18 cellular contexts compared by ENCODE assay signal in the genomic region with DNA sequence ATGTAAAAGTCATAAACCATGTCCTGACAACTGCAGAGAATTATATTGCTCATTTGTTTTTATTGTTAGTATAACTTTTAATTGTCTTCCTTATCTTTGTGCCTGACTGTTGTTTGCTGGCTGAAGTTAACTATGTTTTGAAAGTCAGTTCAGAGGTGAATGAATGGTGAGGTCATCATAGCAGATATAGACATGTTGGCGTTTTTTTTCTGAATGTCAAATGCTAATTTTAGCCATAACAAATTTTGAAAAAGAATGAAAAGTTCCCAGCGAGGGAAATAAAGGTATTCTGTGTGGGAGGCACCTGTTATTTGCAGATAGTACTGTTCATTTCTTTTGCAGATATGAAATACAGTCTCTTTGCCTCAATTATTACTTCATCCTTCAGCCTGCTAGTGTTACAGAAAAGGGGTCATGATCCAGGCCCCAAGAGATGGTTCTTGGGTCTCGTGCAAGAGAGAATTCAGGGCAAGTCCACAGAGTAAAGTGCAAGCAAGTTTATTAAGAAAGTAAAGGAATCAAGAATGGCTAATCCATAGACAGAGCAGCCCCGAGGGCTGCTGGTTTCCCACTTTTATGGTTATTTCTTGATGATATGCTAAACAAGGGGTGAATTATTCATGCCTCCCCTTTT.
DNase-seq lines count a peak whose midpoint lies in the region; ATAC-seq and TF ChIP-seq lines count a peak whose summit lies in the region.
"Had no signal": no experiment of that assay in that cellular context is flagged by ENCODE, and none has a peak within 500 bp of the region (broad histone marks: within the 10 kb centered on the region; RNA-seq: fewer than 3 reads in every experiment).

No MANE protein-coding gene starts in this region.

- H3K4me1 ChIP-seq in endodermal cell (ENCODE audit: control insufficient read depth, insufficient read depth, low read length), result no peaks in the 10 kb centered on the region
- no peaks in the 10 kb centered on the region for H3K4me1 ChIP-seq in uterus
- H3K4me1 ChIP-seq in stomach, result peaks cover 0 to 23% (median 0%) of the 10 kb centered on the region in 4 donors

- H3K36me3 Mint-ChIP-seq in activated CD4-positive, alpha-beta T cell treated with anti-CD3 and anti-CD28 coated beads for 36 hours (ENCODE audit: low read depth), result peaks cover 8% of the 10 kb centered on the region
- H3K36me3 Mint-ChIP-seq in endodermal cell (ENCODE audit: low read depth), result no peaks in the 10 kb centered on the region
- no peaks in the 10 kb centered on the region for H3K36me3 Mint-ChIP-seq in mesothelial cell of epicardium

- H3K27ac ChIP-seq in endodermal cell (ENCODE audit: low read depth, low read length), result no peak overlapping the region
- H3K27ac ChIP-seq in uterus, result peak overlapping the region; percentile 52 to 70
- H3K27ac ChIP-seq in stomach, result peak overlapping the region in 1 of 5 donors; percentile 6
- H3K27ac ChIP-seq: 22Rv1 had no signal

- H3K9ac ChIP-seq in endodermal cell (ENCODE audit: extremely low read depth, low read length, poor library complexity, severe bottlenecking), result no peak overlapping the region

- no peak for DNase-seq in activated CD4-positive, alpha-beta T cell treated with anti-CD3 and anti-CD28 coated beads for 36 hours
- DNase-seq in activated CD4-positive, alpha-beta T cell treated with anti-CD3 and anti-CD28 coated beads, Interleukin-2, amount 50 U/mL, for 48 hours, result no peak
- no peak for DNase-seq in endodermal cell
- DNase-seq in mesothelial cell of epicardium (ENCODE audit: low spot score in 2 of 2, unreplicated experiment in 2 of 2), result no peak
- DNase-seq in uterus, result peak in 1 of 2 donors; percentile 30
- no peak for DNase-seq in activated CD8-positive, alpha-beta memory T cell treated with anti-CD3 and anti-CD28 coated beads for 24 hours
- no peak for DNase-seq in stomach
- DNase-seq: activated CD4-positive, CD25-positive, alpha-beta regulatory T cell treated with anti-CD3 and anti-CD28 coated beads, Interleukin-2, amount 50 U/mL, for 72 hours; mammary epithelial cell; NCI-H2107; NCI-H82; stimulated activated naive CD4-positive, alpha-beta T cell treated with Interleukin-2 at 50 U/mL for 16 hours; T-helper 1 cell had no signal

- H3K9me3 ChIP-seq in endodermal cell (ENCODE audit: control insufficient read depth, low read length), result peaks cover 3% of the 10 kb centered on the region
- no peaks in the 10 kb centered on the region for H3K9me3 ChIP-seq in uterus
- no peaks in the 10 kb centered on the region for H3K9me3 ChIP-seq in stomach
- H3K9me3 ChIP-seq: esophagus muscularis mucosa, neutrophil had no signal

- no peak for TF ChIP-seq POLR2A in uterus (IDR thresholded peaks at IDR 0.05)
- no peak for TF ChIP-seq POLR2A in stomach (IDR thresholded peaks at IDR 0.05)

- intact Hi-C loops in activated CD4-positive, alpha-beta T cell treated with anti-CD3 and anti-CD28 coated beads for 36 hours (cut with DNase I, micrococcal nuclease), result loop anchor here in 1 of 2 experiments (5.0 kb wide), 3 partner anchors 249 to 336 kb away; partner anchors contain the start of genes CDC123 and NUDT5
- intact Hi-C loops in uterus (cut with DNase I; ENCODE audit: low total_unique reads), result no loop called here
- intact Hi-C loops in stomach (cut with DNase I; ENCODE audit: low total_unique reads), result no loop called here

- peak overlapping the region; percentile 1 for H3K27ac Mint-ChIP-seq in activated CD4-positive, alpha-beta T cell treated with anti-CD3 and anti-CD28 coated beads for 36 hours
- H3K27ac Mint-ChIP-seq in endodermal cell (peak overlapping the region; percentile 87), mesothelial cell of epicardium (peak overlapping the region; percentile 55)

- TF ChIP-seq EP300 in stomach (IDR thresholded peaks at IDR 0.05), result no peak

- peaks cover 36% of the 10 kb centered on the region for H3K4me1 Mint-ChIP-seq in activated CD4-positive, alpha-beta T cell treated with anti-CD3 and anti-CD28 coated beads for 36 hours
- H3K4me1 Mint-ChIP-seq in endodermal cell (peaks cover 11% of the 10 kb centered on the region), mesothelial cell of epicardium (peaks cover 18% of the 10 kb centered on the region)

- WGBS in endodermal cell (ENCODE audit: insufficient coverage in 1 of 2, insufficient read length in 1 of 2), 2 experiments, result 88 to 90% methylated on average over 4 of the region's 4 CpGs
- 61 to 71% (median 67%) methylated on average over 4 of the region's 4 CpGs for WGBS in stomach, 5 donors

- POLR2A ChIA-PET in activated CD4-positive, alpha-beta T cell treated with anti-CD3 and anti-CD28 coated beads for 36 hours (lab: Charles Lee), result no interaction called here

- CTCF ChIA-PET in activated CD4-positive, alpha-beta T cell treated with anti-CD3 and anti-CD28 coated beads for 36 hours (lab: Charles Lee), result no interaction called here

- H3K4me3 Mint-ChIP-seq in activated CD4-positive, alpha-beta T cell treated with anti-CD3 and anti-CD28 coated beads for 36 hours, result no peak overlapping the region
- H3K4me3 Mint-ChIP-seq in endodermal cell, result no peak overlapping the region
- no peak overlapping the region for H3K4me3 Mint-ChIP-seq in mesothelial cell of epicardium
- H3K4me3 Mint-ChIP-seq: activated naive CD8-positive, alpha-beta T cell had no signal

- ATAC-seq in activated CD4-positive, alpha-beta T cell treated with anti-CD3 and anti-CD28 coated beads for 36 hours, result no peak
- no peak for ATAC-seq in GM18520 (IDR thresholded peaks at IDR 0.05; ENCODE audit: unreplicated experiment)

- H3K9me3 Mint-ChIP-seq in activated CD4-positive, alpha-beta T cell treated with anti-CD3 and anti-CD28 coated beads for 36 hours (ENCODE audit: low read depth), result peaks cover 9% of the 10 kb centered on the region
- H3K9me3 Mint-ChIP-seq in endodermal cell (peaks cover 15% of the 10 kb centered on the region), mesothelial cell of epicardium (peaks cover 4% of the 10 kb centered on the region)

- TF ChIP-seq CTCF in endodermal cell (conservative IDR thresholded peaks at IDR 0.05), result no peak
- no peak for TF ChIP-seq CTCF in mesothelial cell of epicardium (IDR thresholded peaks at IDR 0.05; ENCODE audit: unreplicated experiment)
- no peak for TF ChIP-seq CTCF in uterus (IDR thresholded peaks at IDR 0.05)
- no peak for TF ChIP-seq CTCF in stomach (IDR thresholded peaks at IDR 0.05)

- H3K4me3 ChIP-seq in endodermal cell (ENCODE audit: low read length), result peak overlapping the region; percentile 6
- no peak overlapping the region for H3K4me3 ChIP-seq in uterus
- no peak overlapping the region for H3K4me3 ChIP-seq in stomach
- H3K4me3 ChIP-seq: esophagus muscularis mucosa had no signal

- H3K27me3 ChIP-seq in endodermal cell (ENCODE audit: control insufficient read depth, insufficient read depth, low read length, poor library complexity, severe bottlenecking) (no peaks in the 10 kb centered on the region), uterus (no peaks in the 10 kb centered on the region), stomach (no peaks in the 10 kb centered on the region)
- H3K27me3 ChIP-seq: esophagus muscularis mucosa, neutrophil had no signal

- no peaks in the 10 kb centered on the region for H3K27me3 Mint-ChIP-seq in activated CD4-positive, alpha-beta T cell treated with anti-CD3 and anti-CD28 coated beads for 36 hours
- H3K27me3 Mint-ChIP-seq in endodermal cell (ENCODE audit: insufficient read depth), result peaks cover 1% of the 10 kb centered on the region
- H3K27me3 Mint-ChIP-seq in mesothelial cell of epicardium (ENCODE audit: low read depth), result peaks cover under 1% of the 10 kb centered on the region
- H3K27me3 Mint-ChIP-seq: activated naive CD8-positive, alpha-beta T cell had no signal

- H3K36me3 ChIP-seq in endodermal cell (ENCODE audit: control insufficient read depth, insufficient read depth, low read length) (no peaks in the 10 kb centered on the region), uterus (no peaks in the 10 kb centered on the region), stomach (no peaks in the 10 kb centered on the region)
- H3K36me3 ChIP-seq: esophagus muscularis mucosa, neutrophil had no signal

Comparison
In these comparisons a context has a peak if more than half of its experiments do, and no peak if none do; other contexts are left out.
1. H3K27ac Mint-ChIP-seq: peak in every context shown above with its lines; median percentile 87 in endodermal cell; 55 in mesothelial cell of epicardium; 1 in activated CD4-positive, alpha-beta T cell treated with anti-CD3 and anti-CD28 coated beads for 36 hours.